Comparison of ENCODE assay signal across 15 cellular contexts in genomic region chr15:28954466-28955159, GRCh38.
DNase-seq lines count a peak whose midpoint lies in the region; ATAC-seq and TF ChIP-seq lines count a peak whose summit lies in the region.
"Had no signal": no experiment of that assay in that cellular context is flagged by ENCODE, and none has a peak within 500 bp of the region (broad histone marks: within the 10 kb centered on the region; RNA-seq: fewer than 3 reads in every experiment).

No MANE protein-coding gene starts in this region.

- no peaks in the 10 kb centered on the region for H3K27me3 ChIP-seq in tibial nerve
- H3K27me3 ChIP-seq: right atrium auricular region, uterus had no signal

- H3K36me3 ChIP-seq in tibial nerve = no peaks in the 10 kb centered on the region
- H3K36me3 ChIP-seq: right atrium auricular region, uterus had no signal

- H3K27ac Mint-ChIP-seq in immature natural killer cell = peak overlapping the region; percentile 94 to 98 (median 96)
- peak overlapping the region; percentile 38 for H3K27ac Mint-ChIP-seq in stimulated activated effector memory CD8-positive, alpha-beta T cell treated with anti-CD3 and anti-CD28 coated beads, Interleukin-12 subunit alpha, Interleukin-12 subunit beta, amount 100 ng/mL, for 72 hours

- H3K9me3 ChIP-seq in tibial nerve = peaks cover 0 to 9% (median 0%) of the 10 kb centered on the region in 4 donors
- H3K9me3 ChIP-seq: right atrium auricular region, uterus had no signal

- H3K27me3 Mint-ChIP-seq in immature natural killer cell (ENCODE audit: low read depth in 3 of 3) = peaks cover 4 to 7% (median 6%) of the 10 kb centered on the region in 3 donors

- TF ChIP-seq EP300 in tibial nerve (IDR thresholded peaks at IDR 0.05) = no peak

- H3K4me3 Mint-ChIP-seq in immature natural killer cell = peak overlapping the region; percentile 78 to 91 (median 83)
- no peak overlapping the region for H3K4me3 Mint-ChIP-seq in stimulated activated effector memory CD8-positive, alpha-beta T cell treated with anti-CD3 and anti-CD28 coated beads, Interleukin-12 subunit alpha, Interleukin-12 subunit beta, amount 100 ng/mL, for 72 hours

- H3K36me3 Mint-ChIP-seq in immature natural killer cell = peaks cover 0 to 4% (median 0%) of the 10 kb centered on the region in 3 donors
- no peaks in the 10 kb centered on the region for H3K36me3 Mint-ChIP-seq in stimulated activated effector memory CD8-positive, alpha-beta T cell treated with anti-CD3 and anti-CD28 coated beads, Interleukin-12 subunit alpha, Interleukin-12 subunit beta, amount 100 ng/mL, for 72 hours

- no peak for ATAC-seq in stimulated activated effector memory CD8-positive, alpha-beta T cell treated with anti-CD3 and anti-CD28 coated beads, Interleukin-12 subunit alpha, Interleukin-12 subunit beta, amount 100 ng/mL, for 72 hours
- ATAC-seq: left ventricle myocardium superior had no signal

- H3K27ac ChIP-seq in VCaP (peak overlapping the region; percentile 70), tibial nerve (no peak overlapping the region)
- H3K27ac ChIP-seq: right atrium auricular region, uterus had no signal

- no peaks in the 10 kb centered on the region for H3K4me1 ChIP-seq in tibial nerve
- H3K4me1 ChIP-seq: right atrium auricular region, uterus had no signal

- peaks cover 80 to 92% of the 10 kb centered on the region in 2 donors for H3K4me1 Mint-ChIP-seq in immature natural killer cell
- H3K4me1 Mint-ChIP-seq in stimulated activated effector memory CD8-positive, alpha-beta T cell treated with anti-CD3 and anti-CD28 coated beads, Interleukin-12 subunit alpha, Interleukin-12 subunit beta, amount 100 ng/mL, for 72 hours = peaks cover 40% of the 10 kb centered on the region

- WGBS in tibial nerve, 2 donors = 69 to 74% methylated on average over 12 of the region's 12 CpGs

- no peak for TF ChIP-seq POLR2A in tibial nerve (IDR thresholded peaks at IDR 0.05)

- no peak overlapping the region for H3K4me3 ChIP-seq in tibial nerve
- H3K4me3 ChIP-seq: right atrium auricular region, uterus had no signal

- DNase-seq in activated CD8-positive, alpha-beta memory T cell treated with anti-CD3 and anti-CD28 coated beads for 24 hours = peak; percentile 55
- DNase-seq in activated CD8-positive, alpha-beta memory T cell treated with anti-CD3 and anti-CD28 coated beads, Interleukin-2, amount 50 U/mL, for 4 hours = no peak
- no peak for DNase-seq in immature natural killer cell
- no peak for DNase-seq in stimulated activated effector memory CD8-positive, alpha-beta T cell treated with anti-CD3 and anti-CD28 coated beads, Interleukin-12 subunit alpha, Interleukin-12 subunit beta, amount 100 ng/mL, for 72 hours (ENCODE audit: low spot score in 2 of 2)
- DNase-seq in EL = no peak
- DNase-seq in central memory CD4-positive, alpha-beta T cell = no peak
- no peak for DNase-seq in tibial nerve (ENCODE audit: low spot score in 2 of 2)
- DNase-seq: anterior cingulate cortex; left ventricle myocardium superior; NCI-H1105 treated with DMSO at 0.1 percent for 48 hours; NCI-H226; stimulated activated CD4-positive, alpha-beta T cell treated with anti-CD3 and anti-CD28 coated beads, Interleukin-2, amount 100 ng/mL, for 48 hours; uterus had no signal

- no peaks in the 10 kb centered on the region for H3K9me3 Mint-ChIP-seq in immature natural killer cell
- no peaks in the 10 kb centered on the region for H3K9me3 Mint-ChIP-seq in stimulated activated effector memory CD8-positive, alpha-beta T cell treated with anti-CD3 and anti-CD28 coated beads, Interleukin-12 subunit alpha, Interleukin-12 subunit beta, amount 100 ng/mL, for 72 hours

- TF ChIP-seq CTCF in VCaP (conservative IDR thresholded peaks at IDR 0.05) (no peak), tibial nerve (IDR thresholded peaks at IDR 0.05) (no peak)
